ENCODE assay signal across 26 cellular contexts in genomic region chr10:101629781-101630419, GRCh38. TPM values are rescaled to one million over a fixed set of nuclear protein-coding genes. Genes with fewer than 3 reads are reported as not detected.
DNase-seq lines count a peak whose midpoint lies in the region; ATAC-seq and TF ChIP-seq lines count a peak whose summit lies in the region.
"Had no signal": no experiment of that assay in that cellular context is flagged by ENCODE, and none has a peak within 500 bp of the region (broad histone marks: within the 10 kb centered on the region; RNA-seq: fewer than 3 reads in every experiment).

No MANE protein-coding gene starts in this region.

- H3K27me3 ChIP-seq in dorsolateral prefrontal cortex: no peaks in the 10 kb centered on the region
- H3K27me3 ChIP-seq: suprapubic skin, vagina had no signal

- no peaks in the 10 kb centered on the region for H3K27me3 Mint-ChIP-seq in activated CD4-positive, alpha-beta T cell treated with anti-CD3 and anti-CD28 coated beads for 36 hours
- H3K27me3 Mint-ChIP-seq in HFFc6 (ENCODE audit: insufficient read depth): no peaks in the 10 kb centered on the region
- H3K27me3 Mint-ChIP-seq: B cell; dendritic cell treated with granulocyte-macrophage colony-stimulating factor and Interleukin-4, amounts not matched to agents 40 ng/mL and 50 ng/mL, for 4 days; natural killer cell treated with Interleukin-12 subunit alpha and Interleukin-12 subunit beta and Interleukin-15 and Interleukin-18, amount 100 ng/mL, for 72 hours had no signal

- no peak for ATAC-seq in activated CD4-positive, alpha-beta T cell treated with anti-CD3 and anti-CD28 coated beads for 36 hours
- ATAC-seq in GM18520 (IDR thresholded peaks at IDR 0.05; ENCODE audit: unreplicated experiment): no peak
- ATAC-seq: A549; activated T-cell treated with anti-CD3 and anti-CD28 coated beads, Interleukin-2, amount 50 U/mL, for 4 hours; left colon; natural killer cell treated with Interleukin-12 subunit alpha and Interleukin-12 subunit beta and Interleukin-15 and Interleukin-18, amount 100 ng/mL, for 72 hours had no signal

- TF ChIP-seq CTCF in dorsolateral prefrontal cortex (IDR thresholded peaks at IDR 0.05 in 54 of 56, conservative IDR thresholded peaks at IDR 0.05 in 2 of 56; ENCODE audit: low read depth in 1 of 56, partially characterized antibody in 56 of 56) (no peak), HFFc6 (IDR thresholded peaks at IDR 0.05) (no peak)

- DNase-seq in NCI-H1105 (lab: John Stamatoyannopoulos, UW) (peak; percentile 75), dorsolateral prefrontal cortex (peak in 8 of 10 donors; percentile 45 to 77 (median 64)), hippocampal formation (lab: John Stamatoyannopoulos, UW) (peak; percentile 38 to 40), posterior cingulate gyrus (peak in 9 of 10 donors; percentile 35 to 94 (median 56)), HFFc6 (no peak), HT-29 (ENCODE audit: low spot score) (no peak)
- no peak for DNase-seq in activated CD4-positive, alpha-beta T cell treated with anti-CD3 and anti-CD28 coated beads for 36 hours
- DNase-seq: activated CD4-positive, alpha-beta T cell treated with anti-CD3 and anti-CD28 coated beads for 1 hour; activated T-cell treated with anti-CD3 and anti-CD28 coated beads, Interleukin-2, amount 50 U/mL, for 4 hours; DMS79; GF-D8; GM23248; left colon; NCI-H1694 treated with DMSO at 0.1 percent for 48 hours; NCI-H2171; NCI-H526 treated with DMSO at 0.1 percent for 48 hours; small intestine; stimulated activated CD4-positive, alpha-beta T cell treated with anti-CD3 and anti-CD28 coated beads, Interleukin-2, amount 100 ng/mL, for 24 hours had no signal

- CTCF ChIA-PET in activated CD4-positive, alpha-beta T cell treated with anti-CD3 and anti-CD28 coated beads for 36 hours (lab: Charles Lee): interaction anchor here (1.5 to 2.4 kb wide), 2 partner anchors 27 to 152 kb away, joined by 5 to 12 read pairs; no protein-coding TSS in a partner anchor

- no peak overlapping the region for H3K4me3 Mint-ChIP-seq in activated CD4-positive, alpha-beta T cell treated with anti-CD3 and anti-CD28 coated beads for 36 hours
- no peak overlapping the region for H3K4me3 Mint-ChIP-seq in HFFc6
- H3K4me3 Mint-ChIP-seq: activated T-cell treated with anti-CD3 and anti-CD28 coated beads, Interleukin-2, amount 50 U/mL, for 4 hours; B cell; dendritic cell treated with granulocyte-macrophage colony-stimulating factor and Interleukin-4, amounts not matched to agents 40 ng/mL and 50 ng/mL, for 4 days; mesothelial cell of epicardium; natural killer cell treated with Interleukin-12 subunit alpha and Interleukin-12 subunit beta and Interleukin-15 and Interleukin-18, amount 100 ng/mL, for 72 hours had no signal

- H3K27ac Mint-ChIP-seq in activated CD4-positive, alpha-beta T cell treated with anti-CD3 and anti-CD28 coated beads for 36 hours: no peak overlapping the region
- H3K27ac Mint-ChIP-seq in HFFc6: no peak overlapping the region
- H3K27ac Mint-ChIP-seq: B cell; dendritic cell treated with granulocyte-macrophage colony-stimulating factor and Interleukin-4, amounts not matched to agents 40 ng/mL and 50 ng/mL, for 4 days; mesothelial cell of epicardium; natural killer cell treated with Interleukin-12 subunit alpha and Interleukin-12 subunit beta and Interleukin-15 and Interleukin-18, amount 100 ng/mL, for 72 hours had no signal

- peak overlapping the region in 11 of 59 donors; percentile 9 to 62 (median 30) for H3K27ac ChIP-seq in dorsolateral prefrontal cortex
- H3K27ac ChIP-seq: A549, GM23248, suprapubic skin, vagina had no signal

- peaks cover 2% of the 10 kb centered on the region for H3K36me3 Mint-ChIP-seq in activated CD4-positive, alpha-beta T cell treated with anti-CD3 and anti-CD28 coated beads for 36 hours (ENCODE audit: low read depth)
- H3K36me3 Mint-ChIP-seq in HFFc6 (ENCODE audit: low read depth): peaks cover 6% of the 10 kb centered on the region
- H3K36me3 Mint-ChIP-seq: natural killer cell treated with Interleukin-12 subunit alpha and Interleukin-12 subunit beta and Interleukin-15 and Interleukin-18, amount 100 ng/mL, for 72 hours had no signal

- no peak overlapping the region for H3K4me3 ChIP-seq in dorsolateral prefrontal cortex
- H3K4me3 ChIP-seq: A549, GM23248, suprapubic skin, vagina had no signal

- H3K9me3 Mint-ChIP-seq in activated CD4-positive, alpha-beta T cell treated with anti-CD3 and anti-CD28 coated beads for 36 hours (ENCODE audit: low read depth): no peaks in the 10 kb centered on the region
- H3K9me3 Mint-ChIP-seq in HFFc6: no peaks in the 10 kb centered on the region
- H3K9me3 Mint-ChIP-seq: activated T-cell treated with anti-CD3 and anti-CD28 coated beads, Interleukin-2, amount 50 U/mL, for 4 hours; dendritic cell treated with granulocyte-macrophage colony-stimulating factor and Interleukin-4, amounts not matched to agents 40 ng/mL and 50 ng/mL, for 4 days; mesothelial cell of epicardium; natural killer cell treated with Interleukin-12 subunit alpha and Interleukin-12 subunit beta and Interleukin-15 and Interleukin-18, amount 100 ng/mL, for 72 hours had no signal

- peaks cover 5% of the 10 kb centered on the region for H3K4me1 Mint-ChIP-seq in activated CD4-positive, alpha-beta T cell treated with anti-CD3 and anti-CD28 coated beads for 36 hours
- no peaks in the 10 kb centered on the region; the same call in 1 of the 2 replicates for H3K4me1 Mint-ChIP-seq in HFFc6 (ENCODE audit: low read depth)
- H3K4me1 Mint-ChIP-seq: mesothelial cell of epicardium had no signal

- POLR2A ChIA-PET in activated CD4-positive, alpha-beta T cell treated with anti-CD3 and anti-CD28 coated beads for 36 hours (lab: Charles Lee): no interaction called here

- intact Hi-C loops in dorsolateral prefrontal cortex (cut with DNase I): no loop called here
- intact Hi-C loops in posterior cingulate gyrus (cut with DNase I): no loop called here
- intact Hi-C loops in activated CD4-positive, alpha-beta T cell treated with anti-CD3 and anti-CD28 coated beads for 36 hours (cut with DNase I, micrococcal nuclease): no loop called here

RNA-seq across cellular contexts. Expression of gene DPCD, which starts 41.8 kb away (rescaled TPM):
- 10 to 100 TPM; 12.5 to 44.3 (median 27.3) TPM for total RNA-seq in dorsolateral prefrontal cortex
- 10 to 100 TPM; 15.5 to 19.3 TPM for total RNA-seq in activated CD4-positive, alpha-beta T cell treated with anti-CD3 and anti-CD28 coated beads for 36 hours
- total RNA-seq in HFFc6 (2021; fragmentation: NEBNext Ultra II Directional; extraction: Animal tissue kit (Norgen Biotek cat#: 25700)): 10 to 100 TPM; 30.6 to 36.1 (median 32.5) TPM
- total RNA-seq in HT-29 (2014; rRNA removed; shearing (Covaris generic)): 22.1 and 35.7 TPM in 2 replicates

RNA-seq across cellular contexts. Expression of gene POLL, which starts 41.8 kb away (rescaled TPM):
- total RNA-seq in dorsolateral prefrontal cortex: 10 to 100 TPM; 22.0 to 55.4 (median 35.3) TPM
- total RNA-seq in activated CD4-positive, alpha-beta T cell treated with anti-CD3 and anti-CD28 coated beads for 36 hours: 10 to 100 TPM; 30.2 to 31.4 TPM
- 10 to 100 TPM; 19.3 to 20.9 (median 19.7) TPM for total RNA-seq in HFFc6 (2021; fragmentation: NEBNext Ultra II Directional; extraction: Animal tissue kit (Norgen Biotek cat#: 25700))
- total RNA-seq in HT-29 (2014; rRNA removed; shearing (Covaris generic)): 22.6 and 32.0 TPM in 2 replicates

Comparison
In these comparisons a context has a peak if more than half of its experiments do, and no peak if none do; other contexts are left out.
1. DNase-seq: peak in NCI-H1105 (single experiment), dorsolateral prefrontal cortex (8 of 10), hippocampal formation (2 of 2) and posterior cingulate gyrus (9 of 10); none in activated CD4-positive, alpha-beta T cell treated with anti-CD3 and anti-CD28 coated beads for 36 hours (single experiment), HFFc6 (single experiment) and HT-29 (single experiment).